27 cellular contexts compared by ENCODE assay signal in the genomic region with DNA sequence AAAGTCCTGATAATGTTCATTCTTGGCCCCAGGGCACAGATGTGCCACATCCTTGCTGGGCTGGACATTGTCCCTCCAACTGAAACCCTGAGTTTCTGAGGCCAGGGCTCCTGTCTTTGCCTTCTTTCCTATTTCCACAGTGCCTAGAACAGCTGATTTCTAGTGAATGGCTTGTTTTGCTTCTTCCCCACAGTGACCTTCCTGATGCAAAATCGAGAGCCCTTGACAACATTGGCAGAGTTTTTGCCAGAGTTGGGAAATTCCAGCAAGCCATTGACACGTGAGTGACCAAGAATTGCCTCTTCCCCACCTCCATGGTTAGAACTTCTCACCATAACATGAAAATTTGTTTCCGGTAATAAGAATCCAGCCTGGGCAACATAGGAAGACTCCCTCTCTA.
"Had no signal": no experiment of that assay in that cellular context is flagged by ENCODE, and none has a peak within 500 bp of the region (broad histone marks: within the 10 kb centered on the region; RNA-seq: fewer than 3 reads in every experiment).

No MANE protein-coding gene starts in this region.

- H3K9ac ChIP-seq: SK-N-SH had no signal

- H3K27me3 ChIP-seq: breast epithelium, SJCRH30 had no signal

- H3K4me3 ChIP-seq: breast epithelium, SJCRH30 had no signal

- H3K36me3 ChIP-seq: breast epithelium, SJCRH30 had no signal

- H3K4me2 ChIP-seq: SK-N-SH had no signal

- DNase-seq: activated B cell treated with CpG ODN at 0.5 μM for 24 hours; activated CD4-positive, alpha-beta T cell treated with anti-CD3 and anti-CD28 coated beads for 1 hour; activated CD4-positive, alpha-beta T cell treated with anti-CD3 and anti-CD28 coated beads, Interleukin-2, amount 10 ng/mL, durations not matched to agents 24 days and 14 days; activated CD4-positive, alpha-beta T cell treated with anti-CD3 and anti-CD28 coated beads, Interleukin-2, amount 50 U/mL, for 48 hours; activated CD8-positive, alpha-beta memory T cell treated with anti-CD3 and anti-CD28 coated beads, Interleukin-2, amount 10 ng/mL, durations not matched to agents 7 days and 5 days; activated effector memory CD4-positive, alpha-beta T cell treated with Interleukin-2 at 50 U/mL for 16 hours; activated naive CD4-positive, alpha-beta T cell; activated T-cell treated with anti-CD3 and anti-CD28 coated beads, Interleukin-2, amount 50 U/mL, for 24 hours; aorta; caudate nucleus; Kasumi-1; KBM-7; NCI-H1048; NCI-H146; NCI-H187 treated with DMSO at 0.1 percent for 48 hours; NCI-H2081 treated with DMSO at 0.1 percent for 48 hours; NCI-H446 treated with DMSO at 0.1 percent for 48 hours; NCI-H526 treated with DMSO at 0.1 percent for 48 hours; NCI-H82; NK-92 treated with Interleukin-12 subunit alpha and Interleukin-12 subunit beta, amount 100 ng/mL, for 24 hours; OCI-M1; RPMI8226; SJCRH30; SK-N-SH had no signal

- H3K27ac ChIP-seq: breast epithelium, SJCRH30 had no signal

- ATAC-seq: activated CD8-positive, alpha-beta memory T cell treated with anti-CD3 and anti-CD28 coated beads, Interleukin-2, amount 10 ng/mL, durations not matched to agents 7 days and 5 days; Panc1; Right ventricle myocardium inferior had no signal

- H3K4me1 ChIP-seq: breast epithelium, SJCRH30 had no signal

- H3K9me3 ChIP-seq: breast epithelium, SJCRH30, SK-N-SH had no signal
